ENCODE assay signal across 10 cellular contexts in the genomic region with DNA sequence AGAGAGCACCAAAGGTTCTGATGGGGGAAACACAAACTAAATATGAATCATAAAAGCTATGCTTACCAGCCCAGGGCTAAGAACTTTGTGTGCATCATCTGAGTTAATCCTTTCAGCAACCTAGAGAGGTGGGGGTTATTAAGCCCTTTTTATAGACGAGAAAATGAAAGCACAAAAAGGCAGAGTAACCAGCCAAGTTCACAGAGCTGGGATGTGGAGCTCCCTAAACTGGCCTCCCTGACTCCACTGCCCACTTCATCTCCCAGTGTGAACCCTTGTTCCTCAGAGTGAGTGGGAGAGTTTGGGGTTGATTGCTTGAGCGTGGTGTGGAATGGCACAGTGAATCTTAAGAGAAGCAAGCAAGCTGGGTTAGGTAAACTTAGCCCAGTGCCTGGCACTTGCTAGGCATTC. TPM values are rescaled to one million over a fixed set of nuclear protein-coding genes. Genes with fewer than 3 reads are reported as not detected.
DNase-seq lines count a peak whose midpoint lies in the region; ATAC-seq lines count a peak whose summit lies in the region.
"Had no signal": no experiment of that assay in that cellular context is flagged by ENCODE, and none has a peak within 500 bp of the region (broad histone marks: within the 10 kb centered on the region; RNA-seq: fewer than 3 reads in every experiment).

No MANE protein-coding gene starts in this region.

- H3K36me3 ChIP-seq in ACC112 (ENCODE audit: insufficient read depth, low read length) (no peaks in the 10 kb centered on the region), mesendoderm (ENCODE audit: control insufficient read depth, insufficient read depth, low read length) (no peaks in the 10 kb centered on the region)

- peak overlapping the region; percentile 45; the same call in 1 of the 2 replicates for H3K4me3 ChIP-seq in ACC112 (ENCODE audit: low read depth, low read length)
- H3K4me3 ChIP-seq in mesendoderm (ENCODE audit: low read length): no peak overlapping the region
- H3K4me3 ChIP-seq: psoas muscle had no signal

- H3K9ac ChIP-seq in mesendoderm (ENCODE audit: low read length): no peak overlapping the region

- H3K23ac ChIP-seq in mesendoderm (ENCODE audit: low read length): no peak overlapping the region

- H3K4me1 ChIP-seq in ACC112 (ENCODE audit: control insufficient read depth, insufficient read depth, low read length, unreplicated experiment) (peaks cover 44% of the 10 kb centered on the region), mesendoderm (ENCODE audit: control insufficient read depth, low read depth, low read length) (peaks cover 7% of the 10 kb centered on the region)
- H3K4me1 ChIP-seq: psoas muscle had no signal

- H4K5ac ChIP-seq in mesendoderm (ENCODE audit: low read length): no peak overlapping the region

- no peak overlapping the region for H2AK5ac ChIP-seq in mesendoderm (ENCODE audit: low read length)

- H3K27ac ChIP-seq in ACC112 (ENCODE audit: low read depth, low read length) (peak overlapping the region; percentile 94), mesendoderm (ENCODE audit: low read depth, low read length) (no peak overlapping the region)
- H3K27ac ChIP-seq: psoas muscle had no signal

- DNase-seq in amniotic epithelial cell (ENCODE audit: low read depth) (peak; percentile 79), mesendoderm (no peak), DMS79 treated with DMSO at 0.1 percent for 48 hours (lab: John Stamatoyannopoulos, UW) (no peak), SHP77 (lab: John Stamatoyannopoulos, UW) (no peak), Right ventricle myocardium inferior (ENCODE audit: missing footprints) (no peak)
- DNase-seq: H9, psoas muscle had no signal

- intact Hi-C loops in Right ventricle myocardium inferior (cut with DNase I): no loop called here

- no peaks in the 10 kb centered on the region for H3K79me1 ChIP-seq in mesendoderm (ENCODE audit: low read length)

- H2AFZ ChIP-seq in ACC112 (ENCODE audit: low read length, unreplicated experiment): peak overlapping the region; percentile 33

- H2BK5ac ChIP-seq in mesendoderm (ENCODE audit: low read length): no peak overlapping the region

- H2BK15ac ChIP-seq in mesendoderm (replicated peaks; ENCODE audit: low read depth): no peak overlapping the region

- H3K79me2 ChIP-seq in ACC112 (ENCODE audit: control insufficient read depth, insufficient read depth, low read length, unreplicated experiment) (no peaks in the 10 kb centered on the region), mesendoderm (ENCODE audit: control insufficient read depth, insufficient read depth, low read length) (no peaks in the 10 kb centered on the region)

- no peak overlapping the region for H3K4me2 ChIP-seq in mesendoderm (ENCODE audit: low read length)

- ATAC-seq in HG03439 (IDR thresholded peaks at IDR 0.05; ENCODE audit: unreplicated experiment): peak; percentile 0
- ATAC-seq in GM21576 (IDR thresholded peaks at IDR 0.05; ENCODE audit: unreplicated experiment): no peak
- no peak for ATAC-seq in Right ventricle myocardium inferior

- H2BK120ac ChIP-seq in mesendoderm (ENCODE audit: low read depth, low read length): no peak overlapping the region

- H3K4ac ChIP-seq in mesendoderm (ENCODE audit: low read depth, low read length): no peak overlapping the region

- peak overlapping the region; percentile 5 for H3K56ac ChIP-seq in mesendoderm (ENCODE audit: low read length)

- H3K27me3 ChIP-seq in ACC112 (ENCODE audit: insufficient read depth, low read length): no peaks in the 10 kb centered on the region
- no peaks in the 10 kb centered on the region for H3K27me3 ChIP-seq in mesendoderm (ENCODE audit: insufficient read depth, low read length, poor library complexity)

- H4K8ac ChIP-seq in mesendoderm (ENCODE audit: low read depth, low read length): no peak overlapping the region

- no CpG with 5 or more reads among the region's 2 CpGs for WGBS in mesendoderm (ENCODE audit: extremely low coverage, insufficient coverage, low lambda C conversion rate)

- no peak overlapping the region for H3K18ac ChIP-seq in mesendoderm (ENCODE audit: low read length)

RNA-seq across cellular contexts. Expression of a gene that starts 10.8 kb away (rescaled TPM):
- polyA plus RNA-seq in mesendoderm (2013, experiment 1 of 2): 23.5 TPM
- 23.0 TPM for polyA plus RNA-seq in mesendoderm (2013, experiment 2 of 2)
- total RNA-seq in Right ventricle myocardium inferior: 17.8 TPM
